ENCODE assay signal across 16 cellular contexts in the genomic region with DNA sequence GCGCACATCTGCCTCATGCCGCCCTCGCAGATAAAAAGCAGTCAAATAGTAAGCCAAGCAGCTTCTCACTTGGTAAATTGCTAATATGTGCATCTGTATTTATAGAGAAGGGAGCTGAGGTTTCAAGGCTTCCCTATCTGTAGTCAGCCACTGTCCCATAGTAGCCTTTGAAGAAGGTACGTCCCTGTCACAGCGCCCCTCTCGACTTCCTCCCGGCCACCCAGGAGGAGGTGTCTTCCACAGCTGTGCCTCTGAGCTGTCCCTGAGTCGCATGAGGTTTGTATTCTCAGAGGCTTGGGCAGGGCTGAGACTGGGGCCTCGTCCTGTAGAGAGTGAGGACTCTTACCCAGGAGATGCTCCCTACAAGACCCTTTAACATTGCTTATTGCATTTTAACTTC.
"Had no signal": no experiment of that assay in that cellular context is flagged by ENCODE, and none has a peak within 500 bp of the region (broad histone marks: within the 10 kb centered on the region; RNA-seq: fewer than 3 reads in every experiment).

No MANE protein-coding gene starts in this region.

- H3K4me3 ChIP-seq: breast epithelium, lung, mucosa of descending colon, stomach, tibial artery had no signal

- H3K27me3 Mint-ChIP-seq: activated CD4-positive, alpha-beta T cell treated with anti-CD3 and anti-CD28 coated beads, Interleukin-2, amount 10 ng/mL, durations not matched to agents 24 days and 14 days; activated naive CD4-positive, alpha-beta T cell treated with anti-CD3 and anti-CD28 coated beads, Interleukin-2, amount 50 U/mL, for 24 hours had no signal

- DNase-seq: activated CD4-positive, alpha-beta T cell treated with anti-CD3 and anti-CD28 coated beads, Interleukin-2, amount 10 ng/mL, durations not matched to agents 24 days and 14 days; activated effector memory CD4-positive, alpha-beta T cell treated with Interleukin-2 at 50 U/mL for 16 hours; activated T-cell treated with anti-CD3 and anti-CD28 coated beads, Interleukin-2, amount 50 U/mL, for 1 hour; immature natural killer cell; left colon; mucosa of descending colon; natural killer cell; stimulated activated CD4-positive, alpha-beta T cell treated with anti-CD3 and anti-CD28 coated beads, Interleukin-2, amount 100 ng/mL, for 48 hours; stimulated activated CD8-positive, alpha-beta memory T cell treated with anti-CD3 and anti-CD28 coated beads, Interleukin-4, amount 100 ng/mL, for 48 hours; stomach; T-helper 1 cell; tibial artery; WERI-Rb-1 had no signal

- H3K4me3 Mint-ChIP-seq: activated CD4-positive, alpha-beta T cell treated with anti-CD3 and anti-CD28 coated beads, Interleukin-2, amount 10 ng/mL, durations not matched to agents 24 days and 14 days; activated naive CD4-positive, alpha-beta T cell treated with anti-CD3 and anti-CD28 coated beads, Interleukin-2, amount 50 U/mL, for 24 hours; immature natural killer cell; natural killer cell had no signal

- H3K36me3 Mint-ChIP-seq: activated naive CD4-positive, alpha-beta T cell treated with anti-CD3 and anti-CD28 coated beads, Interleukin-2, amount 50 U/mL, for 24 hours; immature natural killer cell; natural killer cell had no signal

- ATAC-seq: left colon, mucosa of descending colon, natural killer cell had no signal

- H3K36me3 ChIP-seq: breast epithelium, stomach, tibial artery, WERI-Rb-1 had no signal

- H3K9me3 Mint-ChIP-seq: activated CD4-positive, alpha-beta T cell treated with anti-CD3 and anti-CD28 coated beads, Interleukin-2, amount 10 ng/mL, durations not matched to agents 24 days and 14 days; activated naive CD4-positive, alpha-beta T cell treated with anti-CD3 and anti-CD28 coated beads, Interleukin-2, amount 50 U/mL, for 24 hours; immature natural killer cell; natural killer cell had no signal

- H3K27ac Mint-ChIP-seq: activated CD4-positive, alpha-beta T cell treated with anti-CD3 and anti-CD28 coated beads, Interleukin-2, amount 10 ng/mL, durations not matched to agents 24 days and 14 days; activated naive CD4-positive, alpha-beta T cell treated with anti-CD3 and anti-CD28 coated beads, Interleukin-2, amount 50 U/mL, for 24 hours; immature natural killer cell; natural killer cell had no signal

- H3K4me1 Mint-ChIP-seq: activated CD4-positive, alpha-beta T cell treated with anti-CD3 and anti-CD28 coated beads, Interleukin-2, amount 10 ng/mL, durations not matched to agents 24 days and 14 days; activated naive CD4-positive, alpha-beta T cell treated with anti-CD3 and anti-CD28 coated beads, Interleukin-2, amount 50 U/mL, for 24 hours; immature natural killer cell; natural killer cell had no signal

- H3K9me3 ChIP-seq: breast epithelium, mucosa of descending colon, stomach, tibial artery had no signal

- H3K27ac ChIP-seq: stomach, tibial artery, WERI-Rb-1 had no signal

- H3K27me3 ChIP-seq: breast epithelium, stomach, tibial artery had no signal
